10 cellular contexts compared by ENCODE assay signal in genomic region chr1:10687142-10687715, GRCh38.
DNase-seq lines count a peak whose midpoint lies in the region; ATAC-seq and TF ChIP-seq lines count a peak whose summit lies in the region.
"Had no signal": no experiment of that assay in that cellular context is flagged by ENCODE, and none has a peak within 500 bp of the region (broad histone marks: within the 10 kb centered on the region; RNA-seq: fewer than 3 reads in every experiment).

No MANE protein-coding gene starts in this region.

- DNase-seq in NCI-H2171 treated with DMSO at 0.1 percent for 48 hours (lab: John Stamatoyannopoulos, UW) (peak; percentile 14), NCI-H2171 (lab: John Stamatoyannopoulos, UW) (no peak), Right ventricle myocardium superior (no peak), myocyte (ENCODE audit: low read depth) (peak; percentile 81), type B pancreatic cell (ENCODE audit: extremely low spot score, unreplicated experiment) (no peak), D341Med (ENCODE audit: low spot score) (no peak)
- DNase-seq: activated B cell treated with CpG ODN at 0.5 μM for 24 hours, DND-41 had no signal

- H3K27me3 Mint-ChIP-seq in type B pancreatic cell: peaks cover 3% of the 10 kb centered on the region
- H3K27me3 Mint-ChIP-seq: activated B cell treated with CpG ODN at 0.5 μM for 24 hours had no signal

- H3K27ac Mint-ChIP-seq in type B pancreatic cell: peak overlapping the region; percentile 95
- H3K27ac Mint-ChIP-seq: activated B cell treated with CpG ODN at 0.5 μM for 24 hours had no signal

- H3K4me1 Mint-ChIP-seq in type B pancreatic cell (ENCODE audit: unreplicated experiment): peaks cover 50% of the 10 kb centered on the region

- no peaks in the 10 kb centered on the region for H3K9me3 Mint-ChIP-seq in type B pancreatic cell
- H3K9me3 Mint-ChIP-seq: activated B cell treated with CpG ODN at 0.5 μM for 24 hours had no signal

- peak overlapping the region; percentile 58 for H3K4me3 Mint-ChIP-seq in type B pancreatic cell
- H3K4me3 Mint-ChIP-seq: activated B cell treated with CpG ODN at 0.5 μM for 24 hours had no signal

- intact Hi-C loops in Right ventricle myocardium superior (cut with DNase I): no loop called here

- ATAC-seq in Right ventricle myocardium superior (ENCODE audit: poor library complexity) (peak; percentile 18), HG02588 (IDR thresholded peaks at IDR 0.05; ENCODE audit: unreplicated experiment) (no peak), HG02610 (IDR thresholded peaks at IDR 0.05; ENCODE audit: unreplicated experiment) (no peak)

- no peak for TF ChIP-seq CTCF in type B pancreatic cell (conservative IDR thresholded peaks at IDR 0.05)

- no peaks in the 10 kb centered on the region for H3K36me3 Mint-ChIP-seq in type B pancreatic cell

Comparison
In these comparisons a context has a peak if more than half of its experiments do, and no peak if none do; other contexts are left out.
1. DNase-seq: peak in NCI-H2171 treated with DMSO at 0.1 percent for 48 hours (single experiment) and myocyte (single experiment); none in NCI-H2171 (single experiment), Right ventricle myocardium superior (single experiment), type B pancreatic cell (single experiment) and D341Med (single experiment).